Comparison of ENCODE assay signal across 8 cellular contexts in the genomic region with DNA sequence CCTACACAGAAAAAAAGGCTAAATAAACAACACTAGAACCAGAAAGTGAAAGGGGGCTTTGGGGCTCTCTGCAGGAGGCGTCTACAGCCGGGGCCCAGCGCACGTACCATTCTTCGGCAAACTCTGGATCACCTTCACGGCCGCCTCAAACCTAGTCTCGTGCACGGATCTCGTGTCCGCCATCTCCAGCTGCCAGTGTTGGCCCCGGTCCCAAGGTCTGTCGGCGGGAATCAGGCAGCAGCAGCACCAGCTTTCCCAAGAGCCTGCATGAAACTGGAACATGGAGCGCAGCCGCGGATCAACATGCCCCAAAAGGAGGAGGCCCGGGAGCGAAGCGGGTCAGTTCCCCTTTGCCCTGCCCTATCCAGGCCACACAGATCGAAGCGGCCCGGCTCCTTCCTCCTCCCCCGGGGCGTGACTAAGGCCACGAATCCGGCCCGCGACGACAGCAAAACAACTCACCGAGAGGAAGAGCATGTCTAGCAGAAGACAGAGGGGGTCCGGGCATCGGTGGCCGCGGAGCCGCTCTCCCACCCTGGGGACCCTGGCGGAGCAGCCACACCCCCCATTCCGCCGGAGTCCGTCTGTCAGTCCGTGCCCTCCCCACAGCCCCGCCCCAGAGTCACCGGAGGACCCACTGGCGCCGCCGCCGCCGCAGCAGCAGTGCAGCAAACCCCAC. TPM values are rescaled to one million over a fixed set of nuclear protein-coding genes. Genes with fewer than 3 reads are reported as not detected.
DNase-seq lines count a peak whose midpoint lies in the region; ATAC-seq and TF ChIP-seq lines count a peak whose summit lies in the region.

A gene with protein sequence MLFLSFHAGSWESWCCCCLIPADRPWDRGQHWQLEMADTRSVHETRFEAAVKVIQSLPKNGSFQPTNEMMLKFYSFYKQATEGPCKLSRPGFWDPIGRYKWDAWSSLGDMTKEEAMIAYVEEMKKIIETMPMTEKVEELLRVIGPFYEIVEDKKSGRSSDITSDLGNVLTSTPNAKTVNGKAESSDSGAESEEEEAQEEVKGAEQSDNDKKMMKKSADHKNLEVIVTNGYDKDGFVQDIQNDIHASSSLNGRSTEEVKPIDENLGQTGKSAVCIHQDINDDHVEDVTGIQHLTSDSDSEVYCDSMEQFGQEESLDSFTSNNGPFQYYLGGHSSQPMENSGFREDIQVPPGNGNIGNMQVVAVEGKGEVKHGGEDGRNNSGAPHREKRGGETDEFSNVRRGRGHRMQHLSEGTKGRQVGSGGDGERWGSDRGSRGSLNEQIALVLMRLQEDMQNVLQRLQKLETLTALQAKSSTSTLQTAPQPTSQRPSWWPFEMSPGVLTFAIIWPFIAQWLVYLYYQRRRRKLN (minus strand): TSS at position 586 of the 679 bp plus-strand sequence. CDS start 109 bp downstream, at position 477.

- no peaks in the 10 kb centered on the region for H3K9me3 ChIP-seq in BLaER1
- no peaks in the 10 kb centered on the region for H3K9me3 ChIP-seq in liver (ENCODE audit: control insufficient read depth in 4 of 4, low read length in 3 of 4)

- H3K27me3 ChIP-seq in BLaER1 (no peaks in the 10 kb centered on the region), dorsolateral prefrontal cortex (no peaks in the 10 kb centered on the region), liver (ENCODE audit: control insufficient read depth in 4 of 4, insufficient read depth in 4 of 4, low read length in 3 of 4) (no peaks in the 10 kb centered on the region)

- TF ChIP-seq CTCF in dorsolateral prefrontal cortex (IDR thresholded peaks at IDR 0.05 in 54 of 56, conservative IDR thresholded peaks at IDR 0.05 in 2 of 56; ENCODE audit: low read depth in 1 of 56, partially characterized antibody in 56 of 56) (peak in 12 of 56 donors; percentile 5 to 36 (median 18)), liver (IDR thresholded peaks at IDR 0.05; ENCODE audit: low read depth, low read length, missing input control) (no peak)

- TF ChIP-seq POLR2A in GM19193 (IDR thresholded peaks at IDR 0.05; ENCODE audit: extremely low read depth, insufficient read depth, insufficient read length): peak; percentile 63

- 0 out of 2 replicates have a peak, but pooled peaks cover 3% of the 10 kb centered on the region for H3K36me3 ChIP-seq in BLaER1
- no peaks in the 10 kb centered on the region for H3K36me3 ChIP-seq in liver (ENCODE audit: control insufficient read depth in 4 of 4, insufficient read depth in 3 of 4, low read depth in 1 of 4, low read length in 3 of 4)

- peak; percentile 7 to 41 for TF ChIP-seq RAD21 in liver (IDR thresholded peaks at IDR 0.05)

- no peaks in the 10 kb centered on the region for H4K20me1 ChIP-seq in BLaER1

- POLR2A ChIA-PET in activated CD4-positive, alpha-beta memory T cell treated with anti-CD3 and anti-CD28 coated beads for 36 hours (lab: Charles Lee): interaction anchor here (0.7 to 2.4 kb wide), 7 partner anchors 9 to 1748 kb away, joined by 3 to 17 read pairs (median 4); a partner anchor contains a TSS

- H3K9me3 Mint-ChIP-seq in activated CD4-positive, alpha-beta memory T cell treated with anti-CD3 and anti-CD28 coated beads for 36 hours: no peaks in the 10 kb centered on the region

- H3K9ac ChIP-seq in BLaER1: peak within 1 kb of the TSS; percentile 91
- H3K9ac ChIP-seq in liver (ENCODE audit: low read depth in 1 of 2, low read length in 2 of 2): peak within 1 kb of the TSS; percentile 82 to 91

- H3K27me3 Mint-ChIP-seq in activated CD4-positive, alpha-beta memory T cell treated with anti-CD3 and anti-CD28 coated beads for 36 hours: no peaks in the 10 kb centered on the region

- H3K27ac ChIP-seq in BLaER1: peak within 1 kb of the TSS; percentile 93
- H3K27ac ChIP-seq in dorsolateral prefrontal cortex: peak within 1 kb of the TSS; percentile 72 to 99 (median 97)
- H3K27ac ChIP-seq in liver (ENCODE audit: low read depth in 1 of 2, low read length in 2 of 2): peak within 1 kb of the TSS; percentile 92 to 96

- peak; percentile 55 for ATAC-seq in HG03432 (IDR thresholded peaks at IDR 0.05; ENCODE audit: unreplicated experiment)

- DNase-seq in NCI-H748 (lab: John Stamatoyannopoulos, UW; ENCODE audit: unreplicated experiment) (peak; percentile 76), dorsolateral prefrontal cortex (peak; percentile 61 to 88 (median 77))
- DNase-seq in activated CD4-positive, alpha-beta memory T cell treated with anti-CD3 and anti-CD28 coated beads for 36 hours: peak; percentile 84
- DNase-seq in stimulated activated CD4-positive, alpha-beta T cell treated with anti-CD3 and anti-CD28 coated beads, Interleukin-4, amount 100 ng/mL, for 4 hours: peak; percentile 67 to 74

- peak within 1 kb of the TSS; percentile 100 for H3K27ac Mint-ChIP-seq in activated CD4-positive, alpha-beta memory T cell treated with anti-CD3 and anti-CD28 coated beads for 36 hours

- H3K4me1 Mint-ChIP-seq in activated CD4-positive, alpha-beta memory T cell treated with anti-CD3 and anti-CD28 coated beads for 36 hours (ENCODE audit: low read depth): peaks cover 24% of the 10 kb centered on the region

- CTCF ChIA-PET in activated CD4-positive, alpha-beta memory T cell treated with anti-CD3 and anti-CD28 coated beads for 36 hours (lab: Charles Lee): interaction anchor here (0.9 to 2.0 kb wide), 3 partner anchors 12 to 18 kb away, joined by 3 to 15 read pairs (median 3); no protein-coding TSS in a partner anchor

- under 1% methylated on average over 48 of the region's 48 CpGs for WGBS in liver

- intact Hi-C loops in activated CD4-positive, alpha-beta memory T cell treated with anti-CD3 and anti-CD28 coated beads for 36 hours (cut with micrococcal nuclease): loop anchor here (1.0 to 5.0 kb wide), 6 partner anchors 16 to 1062 kb away; a partner anchor contains a TSS
- intact Hi-C loops in dorsolateral prefrontal cortex (cut with DNase I): loop anchor here (2.0 to 10.0 kb wide), 7 partner anchors 86 to 1294 kb away; a partner anchor contains a TSS

- H3K36me3 Mint-ChIP-seq in activated CD4-positive, alpha-beta memory T cell treated with anti-CD3 and anti-CD28 coated beads for 36 hours: peaks cover 13% of the 10 kb centered on the region

- H3K4me1 ChIP-seq in BLaER1: peaks cover 29% of the 10 kb centered on the region
- peaks cover 8 to 32% (median 29%) of the 10 kb centered on the region in 4 donors for H3K4me1 ChIP-seq in liver (ENCODE audit: control insufficient read depth in 4 of 4, insufficient read depth in 4 of 4, low read length in 3 of 4)

- H3K4me3 ChIP-seq in BLaER1 (peak within 1 kb of the TSS; percentile 87), dorsolateral prefrontal cortex (peak within 1 kb of the TSS; percentile 50 to 95 (median 85)), liver (ENCODE audit: low read depth in 1 of 3, low read length in 3 of 3) (peak within 1 kb of the TSS; percentile 79 to 95 (median 80))

- H3K4me2 ChIP-seq in BLaER1: peak within 1 kb of the TSS; percentile 99

- H3K4me3 Mint-ChIP-seq in activated CD4-positive, alpha-beta memory T cell treated with anti-CD3 and anti-CD28 coated beads for 36 hours: peak within 1 kb of the TSS; percentile 97

TF ChIP-seq in liver, 16 proteins besides CTCF, POLR2A, EP300 and RAD21 (continues in another document):
- no peak for TF ChIP-seq HNF4G (IDR thresholded peaks at IDR 0.05)
- TF ChIP-seq, protein P1, sequence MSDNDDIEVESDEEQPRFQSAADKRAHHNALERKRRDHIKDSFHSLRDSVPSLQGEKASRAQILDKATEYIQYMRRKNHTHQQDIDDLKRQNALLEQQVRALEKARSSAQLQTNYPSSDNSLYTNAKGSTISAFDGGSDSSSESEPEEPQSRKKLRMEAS (IDR thresholded peaks at IDR 0.05): peak; percentile 84
- TF ChIP-seq FOXA2 (IDR thresholded peaks at IDR 0.05): peak; percentile 53
- TF ChIP-seq NR2F2 (IDR thresholded peaks at IDR 0.05): peak; percentile 80
- peak; percentile 96 for TF ChIP-seq YY1 (IDR thresholded peaks at IDR 0.05)
- TF ChIP-seq SP1 (IDR thresholded peaks at IDR 0.05): peak; percentile 78
- TF ChIP-seq HNF4A (conservative IDR thresholded peaks at IDR 0.05): peak; percentile 74 to 79
- no peak for TF ChIP-seq JUND (IDR thresholded peaks at IDR 0.05)
- TF ChIP-seq EGR1 (IDR thresholded peaks at IDR 0.05; ENCODE audit: low read depth in 2 of 2): no peak
- TF ChIP-seq, protein P2, sequence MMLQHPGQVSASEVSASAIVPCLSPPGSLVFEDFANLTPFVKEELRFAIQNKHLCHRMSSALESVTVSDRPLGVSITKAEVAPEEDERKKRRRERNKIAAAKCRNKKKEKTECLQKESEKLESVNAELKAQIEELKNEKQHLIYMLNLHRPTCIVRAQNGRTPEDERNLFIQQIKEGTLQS (IDR thresholded peaks at IDR 0.05): no peak
- peak; percentile 98 for TF ChIP-seq TAF1 (conservative IDR thresholded peaks at IDR 0.05)
- peak in 1 of 2 donors; percentile 59 for TF ChIP-seq GABPA (IDR thresholded peaks at IDR 0.05 in 1 of 2, conservative IDR thresholded peaks at IDR 0.05 in 1 of 2)
- TF ChIP-seq RXRA (IDR thresholded peaks at IDR 0.05): peak; percentile 89 to 90
- TF ChIP-seq, protein P3, sequence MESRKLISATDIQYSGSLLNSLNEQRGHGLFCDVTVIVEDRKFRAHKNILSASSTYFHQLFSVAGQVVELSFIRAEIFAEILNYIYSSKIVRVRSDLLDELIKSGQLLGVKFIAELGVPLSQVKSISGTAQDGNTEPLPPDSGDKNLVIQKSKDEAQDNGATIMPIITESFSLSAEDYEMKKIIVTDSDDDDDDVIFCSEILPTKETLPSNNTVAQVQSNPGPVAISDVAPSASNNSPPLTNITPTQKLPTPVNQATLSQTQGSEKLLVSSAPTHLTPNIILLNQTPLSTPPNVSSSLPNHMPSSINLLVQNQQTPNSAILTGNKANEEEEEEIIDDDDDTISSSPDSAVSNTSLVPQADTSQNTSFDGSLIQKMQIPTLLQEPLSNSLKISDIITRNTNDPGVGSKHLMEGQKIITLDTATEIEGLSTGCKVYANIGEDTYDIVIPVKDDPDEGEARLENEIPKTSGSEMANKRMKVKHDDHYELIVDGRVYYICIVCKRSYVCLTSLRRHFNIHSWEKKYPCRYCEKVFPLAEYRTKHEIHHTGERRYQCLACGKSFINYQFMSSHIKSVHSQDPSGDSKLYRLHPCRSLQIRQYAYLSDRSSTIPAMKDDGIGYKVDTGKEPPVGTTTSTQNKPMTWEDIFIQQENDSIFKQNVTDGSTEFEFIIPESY (IDR thresholded peaks at IDR 0.05): peak; percentile 64

RNA-seq across cellular contexts. Expression of the gene that starts here (rescaled TPM):
- 10 to 100 TPM; 14.6 to 15.1 TPM for total RNA-seq in activated CD4-positive, alpha-beta memory T cell treated with anti-CD3 and anti-CD28 coated beads for 36 hours
- 10 to 100 TPM; 47.6 to 82.2 (median 59.0) TPM for total RNA-seq in dorsolateral prefrontal cortex
- total RNA-seq in liver: 10 to 100 TPM; 12.6 to 39.7 TPM
- polyA plus RNA-seq in liver: 10 to 100 TPM; 16.9 to 17.3 TPM

Comparison
In these comparisons a context has a peak if more than half of its experiments do, and no peak if none do; other contexts are left out.
1. Peak in every context shown above with its lines: DNase-seq, ATAC-seq, H3K4me3 ChIP-seq and H3K27ac ChIP-seq.